In the genomic region with DNA sequence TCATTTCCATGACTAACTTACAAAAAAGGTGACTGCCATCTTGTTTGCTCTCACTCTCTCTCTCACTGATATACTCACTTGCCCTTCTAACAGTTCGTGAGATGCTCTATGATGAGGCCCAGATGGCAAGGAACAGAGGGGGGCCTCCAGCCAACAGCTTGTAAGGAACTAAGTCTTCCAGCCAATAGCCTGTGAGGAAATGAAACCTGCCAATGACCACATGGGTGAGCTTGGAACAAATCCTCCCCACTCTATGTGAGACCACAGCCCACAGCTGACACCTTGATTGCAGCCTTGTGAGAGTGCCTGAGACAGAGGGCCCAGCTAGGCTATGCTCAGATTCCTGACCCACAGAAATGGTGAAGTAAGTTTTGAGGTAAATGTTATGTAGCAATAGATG, we compare ENCODE assay signal across 28 cellular contexts.
"Had no signal": no experiment of that assay in that cellular context is flagged by ENCODE, and none has a peak within 500 bp of the region (broad histone marks: within the 10 kb centered on the region; RNA-seq: fewer than 3 reads in every experiment).

No MANE protein-coding gene starts in this region.

- H3K9ac ChIP-seq: SK-N-SH had no signal

- H3K9me3 Mint-ChIP-seq: activated CD4-positive, alpha-beta memory T cell treated with anti-CD3 and anti-CD28 coated beads, Interleukin-2, amount 10 ng/mL, durations not matched to agents 7 days and 5 days; activated naive CD4-positive, alpha-beta T cell treated with anti-CD3 and anti-CD28 coated beads for 36 hours; activated T-helper 17 cell treated with anti-CD3 and anti-CD28 coated beads, Interleukin-2, amount 50 U/mL, for 72 hours; brain; central memory CD8-positive, alpha-beta T cell had no signal

- H3K27ac Mint-ChIP-seq: activated CD4-positive, alpha-beta memory T cell treated with anti-CD3 and anti-CD28 coated beads, Interleukin-2, amount 10 ng/mL, durations not matched to agents 7 days and 5 days; activated CD4-positive, alpha-beta T cell treated with anti-CD3 and anti-CD28 coated beads, Interleukin-2, amount 10 ng/mL, durations not matched to agents 7 days and 5 days; activated naive CD4-positive, alpha-beta T cell treated with anti-CD3 and anti-CD28 coated beads for 36 hours; activated naive CD8-positive, alpha-beta T cell; activated T-helper 17 cell treated with anti-CD3 and anti-CD28 coated beads, Interleukin-2, amount 50 U/mL, for 72 hours; brain had no signal

- H3K4me3 Mint-ChIP-seq: activated CD4-positive, alpha-beta memory T cell treated with anti-CD3 and anti-CD28 coated beads, Interleukin-2, amount 10 ng/mL, durations not matched to agents 7 days and 5 days; activated CD4-positive, alpha-beta T cell treated with anti-CD3 and anti-CD28 coated beads, Interleukin-2, amount 10 ng/mL, durations not matched to agents 7 days and 5 days; activated naive CD4-positive, alpha-beta T cell treated with anti-CD3 and anti-CD28 coated beads for 36 hours; activated naive CD8-positive, alpha-beta T cell; activated T-helper 17 cell treated with anti-CD3 and anti-CD28 coated beads, Interleukin-2, amount 50 U/mL, for 72 hours; brain; central memory CD8-positive, alpha-beta T cell had no signal

- H3K27me3 ChIP-seq: SJCRH30 had no signal

- H3K4me2 ChIP-seq: SK-N-SH had no signal

- H3K9me3 ChIP-seq: SJCRH30, SK-N-SH had no signal

- H3K4me1 ChIP-seq: SJCRH30 had no signal

- ATAC-seq: activated T-helper 17 cell treated with anti-CD3 and anti-CD28 coated beads, Interleukin-2, amount 50 U/mL, for 72 hours; Right ventricle myocardium inferior had no signal

- H3K27me3 Mint-ChIP-seq: activated CD4-positive, alpha-beta memory T cell treated with anti-CD3 and anti-CD28 coated beads, Interleukin-2, amount 10 ng/mL, durations not matched to agents 7 days and 5 days; activated CD4-positive, alpha-beta T cell treated with anti-CD3 and anti-CD28 coated beads, Interleukin-2, amount 10 ng/mL, durations not matched to agents 7 days and 5 days; activated naive CD8-positive, alpha-beta T cell; activated T-helper 17 cell treated with anti-CD3 and anti-CD28 coated beads, Interleukin-2, amount 50 U/mL, for 72 hours had no signal

- H3K36me3 ChIP-seq: SJCRH30 had no signal

- DNase-seq: activated CD4-positive, alpha-beta memory T cell treated with anti-CD3 and anti-CD28 coated beads, Interleukin-2, amount 10 ng/mL, durations not matched to agents 7 days and 5 days; activated CD4-positive, alpha-beta T cell treated with anti-CD3 and anti-CD28 coated beads, Interleukin-2, amount 10 ng/mL, durations not matched to agents 7 days and 5 days; activated CD4-positive, CD25-positive, alpha-beta regulatory T cell; activated gamma-delta T cell; activated naive CD4-positive, alpha-beta T cell treated with anti-CD3 and anti-CD28 coated beads for 36 hours; activated T-cell treated with anti-CD3 and anti-CD28 coated beads for 4 hours; activated T-cell treated with anti-CD3 and anti-CD28 coated beads, Interleukin-2, amount 50 U/mL, for 48 hours; amygdala; Kasumi-1; KBM-7; NCI-H1092; NCI-H1417; NCI-H1694; NCI-H2029; NCI-H2107; NCI-H2171 treated with DMSO at 0.1 percent for 48 hours; NCI-H226; NCI-H526; NCI-H774; SJCRH30; SK-N-SH; SW 1271 had no signal

- H3K27ac ChIP-seq: SJCRH30, VCaP had no signal

- H3K4me1 Mint-ChIP-seq: activated CD4-positive, alpha-beta memory T cell treated with anti-CD3 and anti-CD28 coated beads, Interleukin-2, amount 10 ng/mL, durations not matched to agents 7 days and 5 days; activated CD4-positive, alpha-beta T cell treated with anti-CD3 and anti-CD28 coated beads, Interleukin-2, amount 10 ng/mL, durations not matched to agents 7 days and 5 days; brain; central memory CD8-positive, alpha-beta T cell had no signal

- H3K4me3 ChIP-seq: SJCRH30 had no signal
